In genomic region chr22:17159504-17159951, GRCh38 we compare ENCODE assay signal across 8 cellular contexts. TPM values are rescaled to one million over a fixed set of nuclear protein-coding genes. Genes with fewer than 3 reads are reported as not detected.
A peak's percentile ranks its signal among the peaks of the same experiment; 100 is the strongest.
DNase-seq lines count a peak whose midpoint lies in the region; ATAC-seq and TF ChIP-seq lines count a peak whose summit lies in the region.

No MANE protein-coding gene starts in this region.

- TF ChIP-seq CTCF in body of pancreas (IDR thresholded peaks at IDR 0.05): no peak

- no peaks in the 10 kb centered on the region for H3K27me3 ChIP-seq in body of pancreas

- H3K27ac ChIP-seq in body of pancreas: peak overlapping the region; percentile 70 to 91 (median 82)

- peaks cover 32% of the 10 kb centered on the region for H3K4me1 ChIP-seq in body of pancreas

- peak; percentile 20 for ATAC-seq in GM18909 (IDR thresholded peaks at IDR 0.05; ENCODE audit: poor library complexity, unreplicated experiment)
- peak; percentile 26 for ATAC-seq in HG03565 (IDR thresholded peaks at IDR 0.05; ENCODE audit: unreplicated experiment)
- peak; percentile 56 for ATAC-seq in SK-N-SH treated with all-trans-retinoic acid at 6 μM for 48 hours
- ATAC-seq in body of pancreas: peak; percentile 27
- no peak for ATAC-seq in HG03521 (IDR thresholded peaks at IDR 0.05; ENCODE audit: unreplicated experiment)

- intact Hi-C loops in body of pancreas (cut with DNase I): no loop called here

- no peak for TF ChIP-seq POLR2A in body of pancreas (IDR thresholded peaks at IDR 0.05)

- H3K4me3 ChIP-seq in body of pancreas: peak overlapping the region; percentile 44 to 71

- DNase-seq in AG08396 (ENCODE audit: low spot score): peak; percentile 55
- DNase-seq in body of pancreas: peak; percentile 39 to 58 (median 46)
- DNase-seq in iris pigment epithelial cell (ENCODE audit: low read depth): peak; percentile 35
- DNase-seq in stimulated activated CD4-positive, alpha-beta T cell treated with anti-CD3 and anti-CD28 coated beads, Interleukin-12 subunit alpha, Interleukin-12 subunit beta, amount 100 ng/mL, for 4 hours: peak; percentile 72

- H3K9me3 ChIP-seq in body of pancreas: no peaks in the 10 kb centered on the region

- H3K36me3 ChIP-seq in body of pancreas (replicated peaks in 1 of 2; ENCODE audit: insufficient read depth in 1 of 2, low read depth in 2 of 2): no peaks in the 10 kb centered on the region

- 5 to 7% methylated on average over 15 to 31 of the region's 35 CpGs for WGBS in body of pancreas, 2 donors

TF ChIP-seq in SK-N-SH treated with all-trans-retinoic acid at 6 μM for 48 hours, 23 proteins besides CTCF, POLR2A, EP300 and RAD21:
- TF ChIP-seq ZNF8 (CRISPR knock-in tag; IDR thresholded peaks at IDR 0.05): no peak
- TF ChIP-seq PPARA (CRISPR knock-in tag; IDR thresholded peaks at IDR 0.05; ENCODE audit: borderline replicate concordance): no peak
- TF ChIP-seq ZNF565 (CRISPR knock-in tag; conservative IDR thresholded peaks at IDR 0.05; ENCODE audit: low read depth): no peak

RNA-seq across cellular contexts. Expression of gene HDHD5, which starts 0.5 kb away (rescaled TPM):
- total RNA-seq in body of pancreas: 10 to 100 TPM; 22.1 to 28.7 TPM

RNA-seq across cellular contexts. Expression of gene TMEM121B, which starts 38.4 kb away (rescaled TPM):
- under 1 TPM in 1 of 2 donors, not detected in 1; 0.26 TPM for total RNA-seq in body of pancreas

RNA-seq across cellular contexts. Expression of gene ADA2, which starts 59.7 kb away (rescaled TPM):
- 1 to 10 TPM; 2.3 to 3.4 TPM for total RNA-seq in body of pancreas
